Comparison of ENCODE assay signal across 7 cellular contexts in genomic region chr7:50450691-50451051, GRCh38. TPM values are rescaled to one million over a fixed set of nuclear protein-coding genes. Genes with fewer than 3 reads are reported as not detected.
DNase-seq lines count a peak whose midpoint lies in the region; ATAC-seq and TF ChIP-seq lines count a peak whose summit lies in the region.

No MANE protein-coding gene starts in this region.

- H3K27me3 ChIP-seq in foreskin keratinocyte (peaks cover 9% of the 10 kb centered on the region), rectal smooth muscle tissue (ENCODE audit: control insufficient read depth, insufficient read depth, low read length) (no peaks in the 10 kb centered on the region)

- no peak overlapping the region for H3K9ac ChIP-seq in rectal smooth muscle tissue (ENCODE audit: low read length)

- H3K36me3 ChIP-seq in rectal smooth muscle tissue (ENCODE audit: control insufficient read depth, insufficient read depth, low read length) = no peaks in the 10 kb centered on the region

- H3K4me1 ChIP-seq in foreskin keratinocyte = peaks cover 12% of the 10 kb centered on the region
- H3K4me1 ChIP-seq in rectal smooth muscle tissue (ENCODE audit: control insufficient read depth, insufficient read depth, low read length) = peaks cover 2% of the 10 kb centered on the region

- peak; percentile 42 for DNase-seq in activated CD8-positive, alpha-beta memory T cell treated with anti-CD3 and anti-CD28 coated beads, Interleukin-2, amount 50 U/mL, for 4 hours
- no peak for DNase-seq in foreskin keratinocyte
- no peak for DNase-seq in iPS-NIHi7 (ENCODE audit: extremely low spot score)
- no peak for DNase-seq in inferior parietal cortex (ENCODE audit: extremely low spot score)

- peak overlapping the region; percentile 90 for H3K4me3 ChIP-seq in rectal smooth muscle tissue (ENCODE audit: low read length)

- ATAC-seq in GM19324 (IDR thresholded peaks at IDR 0.05; ENCODE audit: low FRiP score, unreplicated experiment) (peak; percentile 9), HG03521 (IDR thresholded peaks at IDR 0.05; ENCODE audit: unreplicated experiment) (peak; percentile 7), foreskin keratinocyte (no peak)

- H3K27ac ChIP-seq in foreskin keratinocyte (peak overlapping the region; percentile 64), rectal smooth muscle tissue (ENCODE audit: low read depth, low read length) (peak overlapping the region; percentile 70)

- no peak for TF ChIP-seq CTCF in foreskin keratinocyte (conservative IDR thresholded peaks at IDR 0.05)

RNA-seq across cellular contexts. Expression of gene FIGNL1, which starts 0.5 kb away (rescaled TPM):
- 29.5 and 33.5 TPM in 2 replicates for total RNA-seq in foreskin keratinocyte
- 7.5 and 9.1 TPM in 2 replicates for polyA plus RNA-seq in foreskin keratinocyte
